Comparison of ENCODE assay signal across 14 cellular contexts in the genomic region with DNA sequence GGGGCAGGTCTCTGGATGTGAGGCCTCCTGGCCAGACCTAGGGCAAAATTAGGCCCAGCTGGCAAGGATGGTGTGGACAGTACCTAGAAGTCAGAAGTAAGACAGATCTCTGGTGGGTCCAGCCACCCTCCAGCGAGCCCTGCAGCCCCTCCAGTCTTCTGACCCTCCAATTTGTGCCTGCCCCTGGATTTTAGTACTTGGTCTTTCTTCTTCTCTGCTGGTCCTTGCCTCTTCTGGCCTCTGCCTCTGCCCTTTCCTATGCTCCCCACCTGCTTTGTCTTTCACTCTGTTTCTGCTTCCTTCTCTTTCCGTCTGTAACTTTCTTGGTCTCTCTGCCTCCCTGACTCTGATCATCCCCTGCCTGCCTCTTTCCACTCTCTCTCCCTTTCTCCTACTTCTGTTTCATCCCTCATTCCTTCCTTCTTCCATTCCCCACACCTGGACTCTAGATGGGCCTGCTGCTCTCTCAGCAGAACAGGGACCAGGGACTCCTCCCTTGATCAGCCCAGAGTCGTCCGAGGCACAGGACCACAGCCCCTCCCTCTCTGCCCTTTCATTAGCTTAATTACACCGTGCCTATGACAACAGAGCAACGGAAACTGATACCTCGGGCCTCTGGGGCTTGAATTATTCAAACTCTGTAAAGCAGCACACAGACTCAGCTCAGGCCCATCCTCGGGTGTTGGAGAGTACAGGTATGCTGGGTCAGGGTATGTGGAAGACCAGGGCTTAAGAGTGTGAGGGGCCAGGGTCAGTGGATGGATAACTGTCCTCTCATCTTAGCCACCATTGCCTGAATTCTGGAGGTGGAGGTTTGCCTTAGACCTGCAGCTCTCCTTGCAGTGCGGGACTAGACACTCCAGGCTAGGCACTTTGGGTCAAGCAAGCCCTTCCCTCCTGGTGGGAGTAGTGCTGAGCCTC. TPM values are rescaled to one million over a fixed set of nuclear protein-coding genes. Genes with fewer than 3 reads are reported as not detected.
DNase-seq lines count a peak whose midpoint lies in the region; ATAC-seq and TF ChIP-seq lines count a peak whose summit lies in the region.
"Had no signal": no experiment of that assay in that cellular context is flagged by ENCODE, and none has a peak within 500 bp of the region (broad histone marks: within the 10 kb centered on the region; RNA-seq: fewer than 3 reads in every experiment).

A gene with protein sequence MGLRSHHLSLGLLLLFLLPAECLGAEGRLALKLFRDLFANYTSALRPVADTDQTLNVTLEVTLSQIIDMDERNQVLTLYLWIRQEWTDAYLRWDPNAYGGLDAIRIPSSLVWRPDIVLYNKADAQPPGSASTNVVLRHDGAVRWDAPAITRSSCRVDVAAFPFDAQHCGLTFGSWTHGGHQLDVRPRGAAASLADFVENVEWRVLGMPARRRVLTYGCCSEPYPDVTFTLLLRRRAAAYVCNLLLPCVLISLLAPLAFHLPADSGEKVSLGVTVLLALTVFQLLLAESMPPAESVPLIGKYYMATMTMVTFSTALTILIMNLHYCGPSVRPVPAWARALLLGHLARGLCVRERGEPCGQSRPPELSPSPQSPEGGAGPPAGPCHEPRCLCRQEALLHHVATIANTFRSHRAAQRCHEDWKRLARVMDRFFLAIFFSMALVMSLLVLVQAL (minus strand): TSS at position 51 of the 921 bp plus-strand sequence. CDS start 72 bp downstream, outside the sequence.

- H3K36me3 ChIP-seq in HEK293 (ENCODE audit: control insufficient read depth in 2 of 2, insufficient read depth in 1 of 2, low read length in 2 of 2) (peaks cover 7 to 93% of the 10 kb centered on the region in 2 experiments; a peak in 2 of 3 replicates), esophagus muscularis mucosa (peaks cover 45 to 96% (median 89%) of the 10 kb centered on the region in 4 donors)

- H3K36me3 Mint-ChIP-seq in activated T-cell treated with anti-CD3 and anti-CD28 coated beads, Interleukin-2, amount 50 U/mL, for 24 hours (ENCODE audit: low read depth) = peaks cover 93% of the 10 kb centered on the region
- peaks cover 43% of the 10 kb centered on the region for H3K36me3 Mint-ChIP-seq in activated T-cell treated with anti-CD3 and anti-CD28 coated beads, Interleukin-2, amount 50 U/mL, for 4 hours (ENCODE audit: insufficient read depth)
- peaks cover 18% of the 10 kb centered on the region for H3K36me3 Mint-ChIP-seq in activated T-helper 1 cell treated with anti-CD3 and anti-CD28 coated beads, Interleukin-12 subunit alpha, Interleukin-12 subunit beta, Interleukin-2, Interleukin-4 antibody, amounts not matched to agents 30 ng/mL and 10 ng/mL and 1 ng/mL, durations not matched to agents 14 hours and 24 hours and 36 hours (ENCODE audit: low read depth)
- H3K36me3 Mint-ChIP-seq in naive thymus-derived CD8-positive, alpha-beta T cell = peaks cover 0 to 79% (median 44%) of the 10 kb centered on the region in 3 donors

- TF ChIP-seq CTCF in HEK293 (tag by site-specific recombination; IDR thresholded peaks at IDR 0.05) (no peak), esophagus muscularis mucosa (IDR thresholded peaks at IDR 0.05) (no peak)

- H3K4me1 Mint-ChIP-seq in activated T-cell treated with anti-CD3 and anti-CD28 coated beads, Interleukin-2, amount 50 U/mL, for 24 hours (ENCODE audit: low read depth) = peaks cover 3% of the 10 kb centered on the region
- H3K4me1 Mint-ChIP-seq in activated T-cell treated with anti-CD3 and anti-CD28 coated beads, Interleukin-2, amount 50 U/mL, for 4 hours (ENCODE audit: low read depth) = no peaks in the 10 kb centered on the region
- H3K4me1 Mint-ChIP-seq in activated T-helper 1 cell treated with anti-CD3 and anti-CD28 coated beads, Interleukin-12 subunit alpha, Interleukin-12 subunit beta, Interleukin-2, Interleukin-4 antibody, amounts not matched to agents 30 ng/mL and 10 ng/mL and 1 ng/mL, durations not matched to agents 14 hours and 24 hours and 36 hours (ENCODE audit: low read depth) = no peaks in the 10 kb centered on the region
- H3K4me1 Mint-ChIP-seq in naive thymus-derived CD8-positive, alpha-beta T cell = peaks cover 0 to 5% (median 0%) of the 10 kb centered on the region in 4 donors
- H3K4me1 Mint-ChIP-seq: nephron had no signal

- H3K27ac Mint-ChIP-seq in activated T-cell treated with anti-CD3 and anti-CD28 coated beads, Interleukin-2, amount 50 U/mL, for 24 hours = peak within 1 kb of the TSS; percentile 56
- peak within 1 kb of the TSS; percentile 46 for H3K27ac Mint-ChIP-seq in activated T-helper 1 cell treated with anti-CD3 and anti-CD28 coated beads, Interleukin-12 subunit alpha, Interleukin-12 subunit beta, Interleukin-2, Interleukin-4 antibody, amounts not matched to agents 30 ng/mL and 10 ng/mL and 1 ng/mL, durations not matched to agents 14 hours and 24 hours and 36 hours
- H3K27ac Mint-ChIP-seq in naive thymus-derived CD8-positive, alpha-beta T cell = peak within 1 kb of the TSS in 9 of 10 donors; percentile 37 to 93 (median 66)
- H3K27ac Mint-ChIP-seq: nephron had no signal

- H3K4me3 ChIP-seq in HEK293 (ENCODE audit: low read depth, low read length) = no peak within 1 kb of the TSS
- H3K4me3 ChIP-seq in esophagus muscularis mucosa = no peak within 1 kb of the TSS
- H3K4me3 ChIP-seq: HAP-1 had no signal

- H3K9me3 ChIP-seq in HEK293 (ENCODE audit: control insufficient read depth, insufficient read depth, low read depth, low read length) = no peaks in the 10 kb centered on the region
- no peaks in the 10 kb centered on the region for H3K9me3 ChIP-seq in esophagus muscularis mucosa
- H3K9me3 ChIP-seq: HAP-1 had no signal

- no peaks in the 10 kb centered on the region for H3K27me3 ChIP-seq in esophagus muscularis mucosa

- intact Hi-C loops in activated T-helper 1 cell treated with anti-CD3 and anti-CD28 coated beads, Interleukin-12 subunit alpha, Interleukin-12 subunit beta, Interleukin-2, Interleukin-4 antibody, amounts not matched to agents 30 ng/mL and 10 ng/mL and 1 ng/mL, durations not matched to agents 14 hours and 24 hours and 36 hours (cut with micrococcal nuclease) = no loop called here
- intact Hi-C loops in esophagus muscularis mucosa (cut with DNase I) = no loop called here

- no peak for ATAC-seq in activated T-cell treated with anti-CD3 and anti-CD28 coated beads, Interleukin-2, amount 50 U/mL, for 4 hours
- no peak for ATAC-seq in naive thymus-derived CD8-positive, alpha-beta T cell
- ATAC-seq: left colon had no signal

- POLR2A ChIA-PET in HEK293 (lab: Yijun Ruan, JAX) = no interaction called here
- POLR2A ChIA-PET in naive thymus-derived CD8-positive, alpha-beta T cell (lab: Charles Lee) = no interaction called here

- no peak for TF ChIP-seq POLR2A in esophagus muscularis mucosa (IDR thresholded peaks at IDR 0.05; ENCODE audit: low read depth)

- no peak for DNase-seq in activated T-cell treated with anti-CD3 and anti-CD28 coated beads, Interleukin-2, amount 50 U/mL, for 24 hours
- DNase-seq in activated T-cell treated with anti-CD3 and anti-CD28 coated beads, Interleukin-2, amount 50 U/mL, for 4 hours = no peak
- DNase-seq in activated T-helper 1 cell treated with anti-CD3 and anti-CD28 coated beads, Interleukin-12 subunit alpha, Interleukin-12 subunit beta, Interleukin-2, Interleukin-4 antibody, amounts not matched to agents 30 ng/mL and 10 ng/mL and 1 ng/mL, durations not matched to agents 14 hours and 24 hours and 36 hours (ENCODE audit: low spot score) = no peak
- no peak for DNase-seq in naive thymus-derived CD8-positive, alpha-beta T cell
- no peak for DNase-seq in effector CD8-positive, alpha-beta T cell (lab: John Stamatoyannopoulos, UW)
- no peak for DNase-seq in esophagus muscularis mucosa (ENCODE audit: extremely low spot score)
- DNase-seq in stimulated activated CD4-positive, alpha-beta T cell treated with anti-CD3 and anti-CD28 coated beads, Interleukin-2, amount 100 ng/mL, for 48 hours = no peak
- DNase-seq: activated T-cell treated with anti-CD3 and anti-CD28 coated beads, Interleukin-2, amount 50 U/mL, for 1 hour; C1 segment of cervical spinal cord; left colon; small intestine had no signal

- H3K4me3 Mint-ChIP-seq in activated T-cell treated with anti-CD3 and anti-CD28 coated beads, Interleukin-2, amount 50 U/mL, for 24 hours = no peak within 1 kb of the TSS
- H3K4me3 Mint-ChIP-seq in activated T-cell treated with anti-CD3 and anti-CD28 coated beads, Interleukin-2, amount 50 U/mL, for 4 hours = no peak within 1 kb of the TSS
- H3K4me3 Mint-ChIP-seq in activated T-helper 1 cell treated with anti-CD3 and anti-CD28 coated beads, Interleukin-12 subunit alpha, Interleukin-12 subunit beta, Interleukin-2, Interleukin-4 antibody, amounts not matched to agents 30 ng/mL and 10 ng/mL and 1 ng/mL, durations not matched to agents 14 hours and 24 hours and 36 hours = no peak within 1 kb of the TSS
- H3K4me3 Mint-ChIP-seq in naive thymus-derived CD8-positive, alpha-beta T cell = no peak within 1 kb of the TSS
- H3K4me3 Mint-ChIP-seq: nephron had no signal

- H3K27ac ChIP-seq in HEK293 (ENCODE audit: extremely low read depth, low read depth, low read length) = no peak within 1 kb of the TSS
- H3K27ac ChIP-seq in esophagus muscularis mucosa (replicated peaks in 1 of 4) = no peak within 1 kb of the TSS

- H3K4me1 ChIP-seq in HEK293 (ENCODE audit: control insufficient read depth, insufficient read depth, low read length) (no peaks in the 10 kb centered on the region), esophagus muscularis mucosa (no peaks in the 10 kb centered on the region)
- H3K4me1 ChIP-seq: HAP-1 had no signal

- no peaks in the 10 kb centered on the region for H3K9me3 Mint-ChIP-seq in activated T-cell treated with anti-CD3 and anti-CD28 coated beads, Interleukin-2, amount 50 U/mL, for 24 hours
- no peaks in the 10 kb centered on the region for H3K9me3 Mint-ChIP-seq in activated T-cell treated with anti-CD3 and anti-CD28 coated beads, Interleukin-2, amount 50 U/mL, for 4 hours
- no peaks in the 10 kb centered on the region for H3K9me3 Mint-ChIP-seq in activated T-helper 1 cell treated with anti-CD3 and anti-CD28 coated beads, Interleukin-12 subunit alpha, Interleukin-12 subunit beta, Interleukin-2, Interleukin-4 antibody, amounts not matched to agents 30 ng/mL and 10 ng/mL and 1 ng/mL, durations not matched to agents 14 hours and 24 hours and 36 hours
- no peaks in the 10 kb centered on the region for H3K9me3 Mint-ChIP-seq in naive thymus-derived CD8-positive, alpha-beta T cell
- H3K9me3 Mint-ChIP-seq: nephron had no signal

- no peaks in the 10 kb centered on the region for H3K27me3 Mint-ChIP-seq in activated T-cell treated with anti-CD3 and anti-CD28 coated beads, Interleukin-2, amount 50 U/mL, for 24 hours
- no peaks in the 10 kb centered on the region for H3K27me3 Mint-ChIP-seq in activated T-cell treated with anti-CD3 and anti-CD28 coated beads, Interleukin-2, amount 50 U/mL, for 4 hours (ENCODE audit: low read depth)
- H3K27me3 Mint-ChIP-seq in activated T-helper 1 cell treated with anti-CD3 and anti-CD28 coated beads, Interleukin-12 subunit alpha, Interleukin-12 subunit beta, Interleukin-2, Interleukin-4 antibody, amounts not matched to agents 30 ng/mL and 10 ng/mL and 1 ng/mL, durations not matched to agents 14 hours and 24 hours and 36 hours (ENCODE audit: insufficient read depth) = no peaks in the 10 kb centered on the region
- H3K27me3 Mint-ChIP-seq in naive thymus-derived CD8-positive, alpha-beta T cell = no peaks in the 10 kb centered on the region

- WGBS in esophagus muscularis mucosa = 74% methylated on average over 9 of the region's 9 CpGs

- CTCF ChIA-PET in HEK293 (lab: Yijun Ruan, JAX) = no interaction called here

- no peak for TF ChIP-seq EP300 in esophagus muscularis mucosa (IDR thresholded peaks at IDR 0.05)

RNA-seq across cellular contexts. Expression of the gene that starts here (rescaled TPM):
- total RNA-seq in activated T-cell treated with anti-CD3 and anti-CD28 coated beads, Interleukin-2, amount 50 U/mL, for 4 hours = 1 to 10 TPM; 1.1 to 1.7 (median 1.2) TPM
- total RNA-seq in activated T-helper 1 cell treated with anti-CD3 and anti-CD28 coated beads, Interleukin-12 subunit alpha, Interleukin-12 subunit beta, Interleukin-2, Interleukin-4 antibody, amounts not matched to agents 30 ng/mL and 10 ng/mL and 1 ng/mL, durations not matched to agents 14 hours and 24 hours and 36 hours = 2.6 and 2.9 TPM in 2 replicates
- total RNA-seq in naive thymus-derived CD8-positive, alpha-beta T cell = 1 to 10 TPM; 3.6 to 5.1 TPM
- polyA plus RNA-seq in naive thymus-derived CD8-positive, alpha-beta T cell = under 1 TPM in 2 of 3 donors, not detected in 1; 0.15 to 0.32 TPM
- total RNA-seq in esophagus muscularis mucosa = 1 to 10 TPM in 2 of 4 donors, under 1 TPM in 2; 0.46 to 1.9 (median 1.2) TPM
